2 cellular contexts compared by ENCODE assay signal in genomic region chr3:141913150-141913811, GRCh38.
A peak's percentile ranks its signal among the peaks of the same experiment; 100 is the strongest.
TF ChIP-seq lines count a peak whose summit lies in the region.

No MANE protein-coding gene starts in this region.

TF ChIP-seq in GM23338, 12 proteins besides CTCF, POLR2A, EP300 and RAD21 (continued from another document):
- TF ChIP-seq REST (IDR thresholded peaks at IDR 0.05; ENCODE audit: unreplicated experiment) (no peak), JUNB (IDR thresholded peaks at IDR 0.05; ENCODE audit: unreplicated experiment) (no peak), ZNF114 (CRISPR knock-in tag; IDR thresholded peaks at IDR 0.05) (no peak), POLR2AphosphoS5 (IDR thresholded peaks at IDR 0.05; ENCODE audit: low read depth) (no peak), STAT1 (IDR thresholded peaks at IDR 0.05; ENCODE audit: unreplicated experiment) (no peak), CREB1 (CRISPR knock-in tag; IDR thresholded peaks at IDR 0.05; ENCODE audit: low read depth) (no peak), ZNF331 (CRISPR knock-in tag; IDR thresholded peaks at IDR 0.05; ENCODE audit: low read depth) (no peak), NANOG (IDR thresholded peaks at IDR 0.05; ENCODE audit: borderline replicate concordance) (no peak), EZH2 (IDR thresholded peaks at IDR 0.05; ENCODE audit: low read depth, unreplicated experiment) (no peak), ETS1 (IDR thresholded peaks at IDR 0.05) (no peak), ZNF462 (CRISPR knock-in tag; IDR thresholded peaks at IDR 0.05) (no peak)

TF ChIP-seq in neural cell, 6 proteins besides CTCF, POLR2A, EP300 and RAD21:
- no peak for TF ChIP-seq REST (IDR thresholded peaks at IDR 0.05; ENCODE audit: borderline replicate concordance)
- peak; percentile 56 for TF ChIP-seq SMC3 (conservative IDR thresholded peaks at IDR 0.05; ENCODE audit: poor library complexity)
- TF ChIP-seq MXI1 (conservative IDR thresholded peaks at IDR 0.05; ENCODE audit: poor library complexity, severe bottlenecking) = no peak
TF ChIP-seq in neural cell: peak in this region for 1.
